ENCODE assay signal across 2 cellular contexts in the genomic region with DNA sequence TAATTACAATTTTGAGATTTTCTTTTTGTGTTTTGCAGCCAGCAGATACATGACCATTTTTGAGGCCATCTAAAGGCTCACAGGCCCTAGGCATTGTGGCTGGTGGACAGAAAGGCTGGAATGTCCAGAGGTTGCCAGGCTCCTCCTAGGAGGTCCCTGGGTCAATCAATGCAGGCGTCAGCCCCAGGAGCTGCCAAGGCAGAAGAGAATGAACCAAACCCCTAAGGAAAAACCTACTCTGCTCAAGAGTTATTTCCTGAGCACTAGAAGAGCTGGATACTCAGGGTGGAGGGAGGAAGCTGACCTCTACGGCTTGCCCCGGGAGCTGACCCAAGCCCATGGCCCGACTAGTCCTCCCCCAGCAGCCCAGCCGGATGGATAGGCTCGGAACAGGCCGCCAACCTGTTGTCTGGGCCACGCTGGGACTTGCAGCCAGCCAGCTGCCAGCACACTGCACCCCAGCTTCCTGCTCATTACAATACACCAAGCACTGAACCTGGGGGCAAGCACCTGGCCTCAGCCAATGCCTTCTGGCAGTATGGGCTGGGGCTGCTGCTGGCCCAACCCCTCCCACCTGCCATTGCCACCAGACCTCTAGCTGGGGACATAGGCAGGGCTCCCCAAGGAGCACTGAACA.
TF ChIP-seq lines count a peak whose summit lies in the region.

No MANE protein-coding gene starts in this region.

TF ChIP-seq in liver, 16 proteins besides CTCF, POLR2A, EP300 and RAD21 (continued from another document):
- TF ChIP-seq, protein P1, sequence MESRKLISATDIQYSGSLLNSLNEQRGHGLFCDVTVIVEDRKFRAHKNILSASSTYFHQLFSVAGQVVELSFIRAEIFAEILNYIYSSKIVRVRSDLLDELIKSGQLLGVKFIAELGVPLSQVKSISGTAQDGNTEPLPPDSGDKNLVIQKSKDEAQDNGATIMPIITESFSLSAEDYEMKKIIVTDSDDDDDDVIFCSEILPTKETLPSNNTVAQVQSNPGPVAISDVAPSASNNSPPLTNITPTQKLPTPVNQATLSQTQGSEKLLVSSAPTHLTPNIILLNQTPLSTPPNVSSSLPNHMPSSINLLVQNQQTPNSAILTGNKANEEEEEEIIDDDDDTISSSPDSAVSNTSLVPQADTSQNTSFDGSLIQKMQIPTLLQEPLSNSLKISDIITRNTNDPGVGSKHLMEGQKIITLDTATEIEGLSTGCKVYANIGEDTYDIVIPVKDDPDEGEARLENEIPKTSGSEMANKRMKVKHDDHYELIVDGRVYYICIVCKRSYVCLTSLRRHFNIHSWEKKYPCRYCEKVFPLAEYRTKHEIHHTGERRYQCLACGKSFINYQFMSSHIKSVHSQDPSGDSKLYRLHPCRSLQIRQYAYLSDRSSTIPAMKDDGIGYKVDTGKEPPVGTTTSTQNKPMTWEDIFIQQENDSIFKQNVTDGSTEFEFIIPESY (IDR thresholded peaks at IDR 0.05), result no peak

TF ChIP-seq in HepG2, 621 proteins besides CTCF, POLR2A, EP300 and RAD21 (continued from another document):
- no peak for TF ChIP-seq RBFOX2 (IDR thresholded peaks at IDR 0.05; ENCODE audit: low read depth, low read length)
- TF ChIP-seq, protein P2, sequence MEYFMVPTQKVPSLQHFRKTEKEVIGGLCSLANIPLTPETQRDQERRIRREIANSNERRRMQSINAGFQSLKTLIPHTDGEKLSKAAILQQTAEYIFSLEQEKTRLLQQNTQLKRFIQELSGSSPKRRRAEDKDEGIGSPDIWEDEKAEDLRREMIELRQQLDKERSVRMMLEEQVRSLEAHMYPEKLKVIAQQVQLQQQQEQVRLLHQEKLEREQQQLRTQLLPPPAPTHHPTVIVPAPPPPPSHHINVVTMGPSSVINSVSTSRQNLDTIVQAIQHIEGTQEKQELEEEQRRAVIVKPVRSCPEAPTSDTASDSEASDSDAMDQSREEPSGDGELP (IDR thresholded peaks at IDR 0.05; ENCODE audit: borderline replicate concordance, low read depth), result no peak
- TF ChIP-seq ZNF768 (CRISPR knock-in tag; IDR thresholded peaks at IDR 0.05), result no peak
- no peak for TF ChIP-seq ZFX (CRISPR knock-in tag; IDR thresholded peaks at IDR 0.05; ENCODE audit: low read depth)
- TF ChIP-seq RNF2 (conservative IDR thresholded peaks at IDR 0.05; ENCODE audit: low read depth), result no peak
- no peak for TF ChIP-seq HCFC1 (IDR thresholded peaks at IDR 0.05; ENCODE audit: low read depth, low read length)
- no peak for TF ChIP-seq ZNF251 (CRISPR knock-in tag; IDR thresholded peaks at IDR 0.05)
- no peak for TF ChIP-seq ZNF777 (CRISPR knock-in tag; IDR thresholded peaks at IDR 0.05)
- no peak for TF ChIP-seq RARG (CRISPR knock-in tag; IDR thresholded peaks at IDR 0.05; ENCODE audit: low read depth)
- TF ChIP-seq TP53 (CRISPR knock-in tag; conservative IDR thresholded peaks at IDR 0.05), result no peak
- TF ChIP-seq ZNF713 (CRISPR knock-in tag; IDR thresholded peaks at IDR 0.05), result no peak
- TF ChIP-seq, protein P3, sequence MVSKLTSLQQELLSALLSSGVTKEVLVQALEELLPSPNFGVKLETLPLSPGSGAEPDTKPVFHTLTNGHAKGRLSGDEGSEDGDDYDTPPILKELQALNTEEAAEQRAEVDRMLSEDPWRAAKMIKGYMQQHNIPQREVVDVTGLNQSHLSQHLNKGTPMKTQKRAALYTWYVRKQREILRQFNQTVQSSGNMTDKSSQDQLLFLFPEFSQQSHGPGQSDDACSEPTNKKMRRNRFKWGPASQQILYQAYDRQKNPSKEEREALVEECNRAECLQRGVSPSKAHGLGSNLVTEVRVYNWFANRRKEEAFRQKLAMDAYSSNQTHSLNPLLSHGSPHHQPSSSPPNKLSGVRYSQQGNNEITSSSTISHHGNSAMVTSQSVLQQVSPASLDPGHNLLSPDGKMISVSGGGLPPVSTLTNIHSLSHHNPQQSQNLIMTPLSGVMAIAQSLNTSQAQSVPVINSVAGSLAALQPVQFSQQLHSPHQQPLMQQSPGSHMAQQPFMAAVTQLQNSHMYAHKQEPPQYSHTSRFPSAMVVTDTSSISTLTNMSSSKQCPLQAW (CRISPR knock-in tag; IDR thresholded peaks at IDR 0.05), result no peak
